8 cellular contexts compared by ENCODE assay signal in genomic region chr3:10164546-10165393, GRCh38. TPM values are rescaled to one million over a fixed set of nuclear protein-coding genes. Genes with fewer than 3 reads are reported as not detected.
DNase-seq lines count a peak whose midpoint lies in the region; ATAC-seq, FAIRE-seq and TF ChIP-seq lines count a peak whose summit lies in the region.

IRAK2 (plus strand) TSS chr3:10164919; CDS start chr3:10164955, 36 bp downstream.

- POLR2A ChIA-PET in K562 (lab: Yijun Ruan, JAX) = interaction anchor here (0.6 to 1.5 kb wide), 8 partner anchors 9 to 50 kb away, joined by 3 to 4 read pairs (median 4); no protein-coding TSS in a partner anchor

- peak within 1 kb of the TSS; percentile 71 to 96 for H3K9ac ChIP-seq in K562 (ENCODE audit: insufficient read depth in 1 of 2, low read depth in 2 of 2, low read length in 2 of 2)

- peak within 1 kb of the TSS; percentile 100 for H2AFZ ChIP-seq in K562 (ENCODE audit: low read depth, low read length)

- intact Hi-C loops in CD14-positive monocyte (cut with micrococcal nuclease) (loop anchor here (1.0 to 10.0 kb wide), 5 partner anchors 9 to 83 kb away; partner anchors contain the start of genes BRK1 (in 1 of the 2) and TATDN2 (in 1 of the 2)), K562 (cut with micrococcal nuclease) (loop anchor here (2.0 to 5.0 kb wide), 3 partner anchors 60 to 158 kb away; partner anchors contain the start of genes FANCD2 and SEC13), sciatic nerve (cut with DNase I) (no loop called here)

- WGBS in K562 (ENCODE audit: insufficient coverage, low coverage, missing lambda C conversion rate) = 2% methylated on average over 56 of the region's 76 CpGs
- WGBS in iPS DF 6.9 (ENCODE audit: insufficient coverage, insufficient read length) = no CpG with 5 or more reads among the region's 76 CpGs

- no peak for TF ChIP-seq EP300 in K562 (IDR thresholded peaks at IDR 0.05; ENCODE audit: low read length)

- H3K4me2 ChIP-seq in K562 (ENCODE audit: insufficient read depth, low read length) = peak within 1 kb of the TSS; percentile 98

- H3K4me1 Mint-ChIP-seq in CD14-positive monocyte = peaks cover 33% of the 10 kb centered on the region

- H3K27ac Mint-ChIP-seq in CD14-positive monocyte = peak within 1 kb of the TSS; percentile 73 to 94 (median 76)

- DNase-seq in CD14-positive monocyte (ENCODE audit: low spot score) (peak; percentile 77), T-helper 22 cell (ENCODE audit: low read depth) (peak; percentile 31), K562 (ENCODE audit: extremely low read depth in 1 of 4, low spot score in 3 of 4) (peak; percentile 87 to 96 (median 94)), iPS DF 6.9 (ENCODE audit: low read depth, low spot score) (no peak), sciatic nerve (ENCODE audit: low spot score) (peak; percentile 86), DMS153 (lab: John Stamatoyannopoulos, UW) (no peak)

- H3K9me1 ChIP-seq in K562 (ENCODE audit: control insufficient read depth, insufficient read depth, low read length) = no peaks in the 10 kb centered on the region

- peaks cover 0 to 1% (median 0%) of the 10 kb centered on the region in 3 donors for H3K27me3 Mint-ChIP-seq in CD14-positive monocyte (ENCODE audit: low read depth in 3 of 3)

- H3K27me3 ChIP-seq in K562 (ENCODE audit: control insufficient read depth in 2 of 2, insufficient read depth in 2 of 2, low read length in 2 of 2) (no peaks in the 10 kb centered on the region), iPS DF 6.9 (ENCODE audit: control insufficient read depth, insufficient read depth, low read length) (no peaks in the 10 kb centered on the region)

- H3K79me2 ChIP-seq in K562 (ENCODE audit: control insufficient read depth, insufficient read depth, low read length) = no peaks in the 10 kb centered on the region

- peaks cover 14 to 16% of the 10 kb centered on the region in 2 donors for H3K36me3 Mint-ChIP-seq in CD14-positive monocyte

- H3K4me3 Mint-ChIP-seq in CD14-positive monocyte = peak within 1 kb of the TSS; percentile 84 to 87

- CTCF ChIA-PET in K562 (lab: Yijun Ruan, JAX; ENCODE audit: low intra/inter-chr PET ratio) = interaction anchor here (0.7 to 1.4 kb wide), 2 partner anchors 60 to 232 kb away, joined by 3 to 4 read pairs; no protein-coding TSS in a partner anchor

- peak; percentile 23 to 32 for TF ChIP-seq RAD21 in K562 (CRISPR knock-in tag; conservative IDR thresholded peaks at IDR 0.05 in 1 of 2, IDR thresholded peaks at IDR 0.05 in 1 of 2)

- TF ChIP-seq POLR2A in K562 (conservative IDR thresholded peaks at IDR 0.05) = peak; percentile 64

- no TSS peak for BruUV-seq in K562 (replicated peaks; lab: Mats Ljungman, UMichigan)

- peaks cover 9 to 22% (median 15%) of the 10 kb centered on the region in 7 donors for H3K9me3 Mint-ChIP-seq in CD14-positive monocyte

- H3K4me3 ChIP-seq in K562 = peak within 1 kb of the TSS; percentile 69
- peak within 1 kb of the TSS; percentile 71 for H3K4me3 ChIP-seq in iPS DF 6.9 (ENCODE audit: low read length)

- TF ChIP-seq CTCF in CD14-positive monocyte (IDR thresholded peaks at IDR 0.05) (peak; percentile 99), K562 (IDR thresholded peaks at IDR 0.05 in 2 of 3, conservative IDR thresholded peaks at IDR 0.05 in 1 of 3; ENCODE audit: insufficient read depth in 2 of 3, low read depth in 1 of 3, low read length in 3 of 3) (peak; percentile 72 to 83 (median 82))

- H3K36me3 ChIP-seq in K562 (ENCODE audit: control insufficient read depth, insufficient read depth, low read length) (no peaks in the 10 kb centered on the region), iPS DF 6.9 (ENCODE audit: control insufficient read depth, insufficient read depth, low read length) (peaks cover 2% of the 10 kb centered on the region; the same call in 1 of the 2 replicates)

- in situ Hi-C loops in K562 (cut with MboI) = no loop called here

- H3K27ac ChIP-seq in K562 (ENCODE audit: extremely low read depth, low read depth, low read length) (peak within 1 kb of the TSS; percentile 41; the same call in 1 of the 3 replicates), iPS DF 6.9 (ENCODE audit: low read length) (no peak within 1 kb of the TSS)

- FAIRE-seq in K562 (lab: Jason Lieb, UNC) = no peak

- ATAC-seq in GM19328 (IDR thresholded peaks at IDR 0.05; ENCODE audit: unreplicated experiment) (peak; percentile 71), HG03521 (IDR thresholded peaks at IDR 0.05; ENCODE audit: unreplicated experiment) (peak; percentile 73), K562 (peak; percentile 96), sciatic nerve (peak; percentile 89)

- H3K9me3 ChIP-seq in K562 (replicated peaks; ENCODE audit: control insufficient read depth, insufficient read depth, low read depth, low read length) (peaks cover 6% of the 10 kb centered on the region), iPS DF 6.9 (ENCODE audit: control insufficient read depth, insufficient read depth, low read length) (no peaks in the 10 kb centered on the region)

- no peaks in the 10 kb centered on the region for H4K20me1 ChIP-seq in K562 (replicated peaks; ENCODE audit: control insufficient read depth, insufficient read depth, low read length)

- H3K4me1 ChIP-seq in K562 (replicated peaks in 1 of 2; ENCODE audit: control insufficient read depth in 2 of 2, insufficient read depth in 2 of 2, low read length in 2 of 2) = peaks cover 0 to 17% of the 10 kb centered on the region in 2 experiments; a peak in 3 of 5 replicates
- H3K4me1 ChIP-seq in iPS DF 6.9 (ENCODE audit: control insufficient read depth, insufficient read depth, low read length) = 0 out of 2 replicates have a peak, but pooled peaks cover 1% of the 10 kb centered on the region

TF ChIP-seq in K562, 482 proteins besides CTCF, POLR2A, EP300 and RAD21 (continues in another document):
- TF ChIP-seq U2AF2 (optimal IDR thresholded peaks at IDR 0.05; ENCODE audit: low read depth, low read length) (no peak), E4F1 (CRISPR knock-in tag; IDR thresholded peaks at IDR 0.05; ENCODE audit: borderline replicate concordance) (no peak), TBL1XR1 (IDR thresholded peaks at IDR 0.05; ENCODE audit: low read length in 2 of 2) (no peak), MLX (CRISPR knock-in tag; conservative IDR thresholded peaks at IDR 0.05) (no peak), HDAC2 (IDR thresholded peaks at IDR 0.05) (no peak), E2F6 (IDR thresholded peaks at IDR 0.05; ENCODE audit: borderline replicate concordance in 1 of 2, extremely low read depth in 1 of 2, insufficient read depth in 1 of 2, insufficient read length in 1 of 2, low read depth in 1 of 2, low read length in 1 of 2, poor library complexity in 1 of 2, severe bottlenecking in 1 of 2) (peak; percentile 63 to 85), MTA3 (IDR thresholded peaks at IDR 0.05; ENCODE audit: borderline replicate concordance) (peak; percentile 81; the same call in 1 of the 2 replicates), HMGN3 (IDR thresholded peaks at IDR 0.05; ENCODE audit: borderline replicate concordance, extremely low read depth, insufficient read length, low read depth, low read length) (peak; percentile 37)

RNA-seq across cellular contexts. Expression of gene IRAK2, which starts in this region (rescaled TPM):
- polyA plus RNA-seq in CD14-positive monocyte (1 to 10 TPM in 1 of 2 donors, under 1 TPM in 1; 0.78 to 1.5 TPM), K562 (2011; rRNA removed) (3.6 and 4.4 TPM in 2 replicates), K562 (2014; fragmentation: Illumina TruSeq; extraction: Trizol) (3.2 and 3.8 TPM in 2 replicates), K562 (2014; fragmentation: Nextera tagmentation; extraction: Ambion mirVana) (1 to 10 TPM in 1 of 2 experiments, under 1 TPM in 1; 0.42 to 1.0 TPM), K562 (2014; rRNA removed) (2.7 and 2.9 TPM in 2 replicates)
- 3.6 and 5.6 TPM in 2 replicates for total RNA-seq in K562 (2011; cell fraction: chromatin; rRNA removed; ENCODE audit: low replicate concordance)
- 3.4 and 4.5 TPM in 2 replicates for total RNA-seq in K562 (2011; cell fraction: nucleolus; rRNA removed)
- total RNA-seq in K562 (2011; cell fraction: nucleoplasm; rRNA removed) = 3.7 and 4.1 TPM in 2 replicates
- total RNA-seq in K562 (2014; rRNA removed) (2.5 and 4.7 TPM in 2 replicates), K562 (2014; rRNA removed; fragmentation: Illumina TruSeq; extraction: Trizol) (2.7 TPM in 2 replicates), K562 (2015; rRNA removed; fragmentation: Illumina TruSeq; extraction: Trizol) (1.7 and 1.8 TPM in 2 replicates), K562 (2021) (3.1 and 3.2 TPM in 2 replicates), sciatic nerve (6.4 TPM)
- 4.2 and 5.7 TPM in 2 replicates for polyA plus RNA-seq in K562 (2011; cell fraction: cytosol; rRNA removed)
- 1.3 and 1.9 TPM in 2 replicates for polyA plus RNA-seq in K562 (2011; cell fraction: nucleus; rRNA removed)
- polyA plus RNA-seq in K562 (2012) = 1.8 and 2.8 TPM in 2 replicates
- 2.3 and 3.5 TPM in 2 replicates for polyA minus RNA-seq in K562 (2011; rRNA and poly(A)+ RNA removed)
- 1.9 and 3.1 TPM in 2 replicates for polyA minus RNA-seq in K562 (2011; cell fraction: cytosol; rRNA and poly(A)+ RNA removed)
- polyA minus RNA-seq in K562 (2011; cell fraction: nucleus; rRNA and poly(A)+ RNA removed) = 1.1 and 1.2 TPM in 2 replicates

Comparison
In these comparisons a context has a peak if more than half of its experiments do, and no peak if none do; other contexts are left out.
1. DNase-seq: peak in CD14-positive monocyte (single experiment), T-helper 22 cell (single experiment), K562 (4 of 4) and sciatic nerve (single experiment); none in iPS DF 6.9 (single experiment) and DMS153 (single experiment).
2. Peak in every context shown above with its lines, with median percentiles within 50 percentile points of each other: ATAC-seq.